ENCODE assay signal across 11 cellular contexts in the genomic region with DNA sequence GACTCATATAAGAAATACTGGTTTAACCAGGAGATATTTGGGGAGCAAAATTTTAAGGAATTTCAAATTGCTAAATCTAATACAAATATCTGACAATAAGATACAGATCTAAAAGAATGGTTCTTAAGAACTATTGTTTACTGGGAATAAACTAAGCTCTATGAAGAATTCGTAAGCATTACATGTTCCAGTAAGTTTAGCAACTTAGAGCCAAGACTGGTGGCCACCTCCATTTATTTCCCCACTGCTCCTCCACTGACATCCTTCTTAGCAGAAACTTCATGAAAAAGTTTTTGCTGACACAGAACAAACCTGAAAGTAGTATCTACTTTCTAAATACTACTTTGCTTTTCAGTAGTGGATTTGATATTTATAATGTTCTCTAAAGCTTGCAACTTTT.
DNase-seq lines count a peak whose midpoint lies in the region; ATAC-seq, FAIRE-seq and TF ChIP-seq lines count a peak whose summit lies in the region.
"Had no signal": no experiment of that assay in that cellular context is flagged by ENCODE, and none has a peak within 500 bp of the region (broad histone marks: within the 10 kb centered on the region; RNA-seq: fewer than 3 reads in every experiment).

No MANE protein-coding gene starts in this region.

- 97% methylated on average over 1 of the region's 1 CpG for WGBS in HepG2 (ENCODE audit: low lambda C conversion rate)
- WGBS in right lobe of liver (ENCODE audit: insufficient coverage, low coverage, low lambda C conversion rate, missing lambda C conversion rate) = 36% methylated on average over 1 of the region's 1 CpG

- no peak for FAIRE-seq in HepG2 (lab: Jason Lieb, UNC)

- H3K4me2 ChIP-seq in HepG2 (ENCODE audit: low read depth, low read length) = no peak overlapping the region

- H3K27ac Mint-ChIP-seq in activated naive CD8-positive, alpha-beta T cell treated with anti-CD3 and anti-CD28 coated beads for 36 hours = peak overlapping the region; percentile 80
- H3K27ac Mint-ChIP-seq in T-cell = no peak overlapping the region
- H3K27ac Mint-ChIP-seq: activated T-cell treated with anti-CD3 and anti-CD28 coated beads, Interleukin-2, amount 50 U/mL, for 24 hours had no signal

- H3K4me1 ChIP-seq in HepG2 (ENCODE audit: insufficient read depth, low read length) (no peaks in the 10 kb centered on the region), right lobe of liver (no peaks in the 10 kb centered on the region)

- intact Hi-C loops in HepG2 (cut with micrococcal nuclease; ENCODE audit: unreplicated experiment) (no loop called here), right lobe of liver (cut with DNase I) (no loop called here)

- TF ChIP-seq POLR2A in HepG2 (IDR thresholded peaks at IDR 0.05; ENCODE audit: insufficient read depth in 1 of 2, low read depth in 2 of 2, low read length in 2 of 2) (no peak), right lobe of liver (IDR thresholded peaks at IDR 0.05) (no peak)

- no peaks in the 10 kb centered on the region for H3K79me2 ChIP-seq in HepG2 (ENCODE audit: insufficient read depth, low read length)

- H3K36me3 ChIP-seq in HepG2 (replicated peaks in 1 of 2; ENCODE audit: control insufficient read depth in 1 of 2, insufficient read depth in 2 of 2, low read length in 2 of 2) (peaks cover 5 to 29% of the 10 kb centered on the region in 2 experiments), right lobe of liver (peaks cover 0 to 15% (median 0%) of the 10 kb centered on the region in 4 donors)

- TSS peak; percentile 0 for BruUV-seq in HepG2 (replicated peaks; lab: Mats Ljungman, UMichigan)

- POLR2A ChIA-PET in HepG2 (lab: Yijun Ruan, JAX) = interaction anchor here (1.0 kb wide), 1 partner anchor 151 kb away, joined by 5 read pairs; no protein-coding TSS in a partner anchor
- POLR2A ChIA-PET in T-cell (lab: Charles Lee) = no interaction called here

- no peaks in the 10 kb centered on the region for H3K27me3 ChIP-seq in HepG2 (ENCODE audit: control insufficient read depth in 1 of 2, insufficient read depth in 2 of 2, low read length in 2 of 2)
- no peaks in the 10 kb centered on the region for H3K27me3 ChIP-seq in right lobe of liver

- no peak overlapping the region for H3K9ac ChIP-seq in HepG2 (ENCODE audit: insufficient read depth, low read depth, low read length)

- H3K36me3 Mint-ChIP-seq in activated naive CD8-positive, alpha-beta T cell treated with anti-CD3 and anti-CD28 coated beads for 36 hours = peaks cover 17% of the 10 kb centered on the region
- peaks cover 20% of the 10 kb centered on the region for H3K36me3 Mint-ChIP-seq in T-cell

- CTCF ChIA-PET in HepG2 (lab: Yijun Ruan, JAX; ENCODE audit: low intra/inter-chr PET ratio, low total read pairs) = no interaction called here
- CTCF ChIA-PET in T-cell (lab: Charles Lee) = interaction anchor here in 1 of 2 donors (0.6 kb wide), 1 partner anchor 178 kb away, joined by 3 read pairs; no protein-coding TSS in a partner anchor

- no peak overlapping the region for H3K27ac ChIP-seq in HepG2 (ENCODE audit: extremely low read length, insufficient read depth, low read length)
- H3K27ac ChIP-seq in right lobe of liver = no peak overlapping the region

- no peak overlapping the region for H3K4me3 Mint-ChIP-seq in activated naive CD8-positive, alpha-beta T cell treated with anti-CD3 and anti-CD28 coated beads for 36 hours
- no peak overlapping the region for H3K4me3 Mint-ChIP-seq in T-cell
- H3K4me3 Mint-ChIP-seq: activated T-cell treated with anti-CD3 and anti-CD28 coated beads, Interleukin-2, amount 50 U/mL, for 24 hours had no signal

- no peak for TF ChIP-seq EP300 in HepG2 (IDR thresholded peaks at IDR 0.05; ENCODE audit: low read depth in 2 of 2, low read length in 2 of 2)
- TF ChIP-seq EP300 in HepG2 (CRISPR knock-in tag; IDR thresholded peaks at IDR 0.05; ENCODE audit: borderline replicate concordance) = no peak

- TF ChIP-seq CTCF in HepG2 (CRISPR knock-in tag; IDR thresholded peaks at IDR 0.05) = no peak
- no peak for TF ChIP-seq CTCF in right lobe of liver (IDR thresholded peaks at IDR 0.05)

- H3K4me1 Mint-ChIP-seq in activated naive CD8-positive, alpha-beta T cell treated with anti-CD3 and anti-CD28 coated beads for 36 hours = peaks cover 29% of the 10 kb centered on the region
- H3K4me1 Mint-ChIP-seq in T-cell = no peaks in the 10 kb centered on the region

- DNase-seq in HepG2 (ENCODE audit: low spot score) (no peak), right lobe of liver (no peak), occipital lobe (lab: John Stamatoyannopoulos, UW) (no peak), T-cell (no peak), DMS114 treated with DMSO at 0.1 percent for 48 hours (lab: John Stamatoyannopoulos, UW; ENCODE audit: unreplicated experiment) (no peak), HuH-7.5 (ENCODE audit: low spot score) (no peak)
- DNase-seq in activated naive CD8-positive, alpha-beta T cell treated with anti-CD3 and anti-CD28 coated beads for 36 hours = no peak
- DNase-seq: activated T-cell treated with anti-CD3 and anti-CD28 coated beads, Interleukin-2, amount 50 U/mL, for 24 hours; NCI-H1105 treated with DMSO at 0.1 percent for 48 hours; stimulated activated CD4-positive, alpha-beta T cell treated with anti-CD3 and anti-CD28 coated beads, Interleukin-4, amount 100 ng/mL, for 4 hours had no signal

- no peak overlapping the region for H2AFZ ChIP-seq in HepG2 (ENCODE audit: low read length)

- no peaks in the 10 kb centered on the region for H3K27me3 Mint-ChIP-seq in activated naive CD8-positive, alpha-beta T cell treated with anti-CD3 and anti-CD28 coated beads for 36 hours
- H3K27me3 Mint-ChIP-seq in T-cell = no peaks in the 10 kb centered on the region
- H3K27me3 Mint-ChIP-seq: activated T-cell treated with anti-CD3 and anti-CD28 coated beads, Interleukin-2, amount 50 U/mL, for 24 hours had no signal

- in situ Hi-C loops in HepG2 (cut with HindIII; ENCODE audit: extremely low pct_ligation_motif_present, low pct_unique_long_range_greater_than_20kb) = no loop called here

- H4K20me1 ChIP-seq in HepG2 (ENCODE audit: insufficient read depth, low read length) = peaks cover 19% of the 10 kb centered on the region

- no peaks in the 10 kb centered on the region for H3K9me3 ChIP-seq in HepG2 (ENCODE audit: low read length)
- no peaks in the 10 kb centered on the region for H3K9me3 ChIP-seq in right lobe of liver

- no peak for TF ChIP-seq RAD21 in HepG2 (CRISPR knock-in tag; IDR thresholded peaks at IDR 0.05)

- H3K9me3 Mint-ChIP-seq in activated naive CD8-positive, alpha-beta T cell treated with anti-CD3 and anti-CD28 coated beads for 36 hours = no peaks in the 10 kb centered on the region
- peaks cover 0 to 4% (median 0%) of the 10 kb centered on the region in 3 donors for H3K9me3 Mint-ChIP-seq in T-cell
- H3K9me3 Mint-ChIP-seq: activated T-cell treated with anti-CD3 and anti-CD28 coated beads, Interleukin-2, amount 50 U/mL, for 24 hours had no signal

- no peak overlapping the region for H3K4me3 ChIP-seq in HepG2 (replicated peaks in 1 of 3; ENCODE audit: insufficient read depth in 1 of 3, low read depth in 2 of 3, low read length in 3 of 3)
- H3K4me3 ChIP-seq in right lobe of liver = no peak overlapping the region

- no peak for ATAC-seq in HepG2
- no peak for ATAC-seq in right lobe of liver
- peak; percentile 83 for ATAC-seq in HG02884 (IDR thresholded peaks at IDR 0.05; ENCODE audit: unreplicated experiment)
- ATAC-seq in T-cell (replicated peaks in 1 of 4) = no peak

TF ChIP-seq in HepG2, 621 proteins besides CTCF, POLR2A, EP300 and RAD21:
- no peak for TF ChIP-seq CREB1 (IDR thresholded peaks at IDR 0.05)
- TF ChIP-seq CREB1 (CRISPR knock-in tag; IDR thresholded peaks at IDR 0.05) = no peak
- peak; percentile 42; the same call in 1 of the 2 replicates for TF ChIP-seq PAF1 (CRISPR knock-in tag; IDR thresholded peaks at IDR 0.05)
- peak; percentile 81 for TF ChIP-seq RBM22 (optimal IDR thresholded peaks at IDR 0.05; ENCODE audit: low read length)
- 0 out of 2 replicates have a peak, but pooled peaks have one; percentile 14 for TF ChIP-seq POLR2AphosphoS5 (IDR thresholded peaks at IDR 0.05; ENCODE audit: low read depth, low read length)
- TF ChIP-seq MAFF (IDR thresholded peaks at IDR 0.05; ENCODE audit: low read depth, low read length) = peak; percentile 84
- no peak for TF ChIP-seq NR1H2 (CRISPR knock-in tag; IDR thresholded peaks at IDR 0.05; ENCODE audit: borderline replicate concordance, low read depth)
- TF ChIP-seq RXRB (CRISPR knock-in tag; IDR thresholded peaks at IDR 0.05; ENCODE audit: borderline replicate concordance) = no peak
- no peak for TF ChIP-seq ZNF274 (CRISPR knock-in tag; IDR thresholded peaks at IDR 0.05)
- TF ChIP-seq POLR2G (IDR thresholded peaks at IDR 0.05; ENCODE audit: low read depth, low read length) = peak; percentile 36; the same call in 1 of the 2 replicates
- TF ChIP-seq MAFK (conservative IDR thresholded peaks at IDR 0.05 in 1 of 2, IDR thresholded peaks at IDR 0.05 in 1 of 2; ENCODE audit: low read length in 2 of 2) = peak; percentile 88 to 91
